In the genomic region with DNA sequence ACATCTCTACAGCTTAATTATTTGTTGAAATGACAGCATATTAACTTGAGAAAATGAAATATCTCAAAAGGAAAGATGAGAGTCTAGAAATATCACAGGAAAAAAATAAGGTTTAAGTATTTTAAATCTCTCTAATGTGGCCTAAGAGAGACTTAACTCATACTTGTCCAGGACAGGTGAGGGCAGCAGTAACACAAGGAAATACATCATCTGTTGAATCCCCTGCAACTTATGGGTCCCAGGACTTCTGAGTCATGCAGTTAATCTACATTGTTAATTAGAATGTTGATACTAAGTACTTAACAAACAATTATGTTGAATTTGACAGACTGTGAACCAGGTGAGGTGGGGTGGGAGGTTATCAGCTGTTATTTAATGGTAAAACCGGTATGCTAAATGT, we compare ENCODE assay signal across 1 cellular context.
TF ChIP-seq lines count a peak whose summit lies in the region.

No MANE protein-coding gene starts in this region.

TF ChIP-seq in Ishikawa, 13 proteins besides CTCF, POLR2A, EP300 and RAD21 (continued from another document):
- TF ChIP-seq, protein P1, sequence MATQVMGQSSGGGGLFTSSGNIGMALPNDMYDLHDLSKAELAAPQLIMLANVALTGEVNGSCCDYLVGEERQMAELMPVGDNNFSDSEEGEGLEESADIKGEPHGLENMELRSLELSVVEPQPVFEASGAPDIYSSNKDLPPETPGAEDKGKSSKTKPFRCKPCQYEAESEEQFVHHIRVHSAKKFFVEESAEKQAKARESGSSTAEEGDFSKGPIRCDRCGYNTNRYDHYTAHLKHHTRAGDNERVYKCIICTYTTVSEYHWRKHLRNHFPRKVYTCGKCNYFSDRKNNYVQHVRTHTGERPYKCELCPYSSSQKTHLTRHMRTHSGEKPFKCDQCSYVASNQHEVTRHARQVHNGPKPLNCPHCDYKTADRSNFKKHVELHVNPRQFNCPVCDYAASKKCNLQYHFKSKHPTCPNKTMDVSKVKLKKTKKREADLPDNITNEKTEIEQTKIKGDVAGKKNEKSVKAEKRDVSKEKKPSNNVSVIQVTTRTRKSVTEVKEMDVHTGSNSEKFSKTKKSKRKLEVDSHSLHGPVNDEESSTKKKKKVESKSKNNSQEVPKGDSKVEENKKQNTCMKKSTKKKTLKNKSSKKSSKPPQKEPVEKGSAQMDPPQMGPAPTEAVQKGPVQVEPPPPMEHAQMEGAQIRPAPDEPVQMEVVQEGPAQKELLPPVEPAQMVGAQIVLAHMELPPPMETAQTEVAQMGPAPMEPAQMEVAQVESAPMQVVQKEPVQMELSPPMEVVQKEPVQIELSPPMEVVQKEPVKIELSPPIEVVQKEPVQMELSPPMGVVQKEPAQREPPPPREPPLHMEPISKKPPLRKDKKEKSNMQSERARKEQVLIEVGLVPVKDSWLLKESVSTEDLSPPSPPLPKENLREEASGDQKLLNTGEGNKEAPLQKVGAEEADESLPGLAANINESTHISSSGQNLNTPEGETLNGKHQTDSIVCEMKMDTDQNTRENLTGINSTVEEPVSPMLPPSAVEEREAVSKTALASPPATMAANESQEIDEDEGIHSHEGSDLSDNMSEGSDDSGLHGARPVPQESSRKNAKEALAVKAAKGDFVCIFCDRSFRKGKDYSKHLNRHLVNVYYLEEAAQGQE (IDR thresholded peaks at IDR 0.05; ENCODE audit: low read depth), result no peak
- no peak for TF ChIP-seq CEBPB (IDR thresholded peaks at IDR 0.05)
- no peak for TF ChIP-seq FOXM1 (IDR thresholded peaks at IDR 0.05; ENCODE audit: borderline replicate concordance, low read depth)
- no peak for TF ChIP-seq TAF1 (IDR thresholded peaks at IDR 0.05; ENCODE audit: low read depth)
- no peak for TF ChIP-seq ZBTB7A (IDR thresholded peaks at IDR 0.05; ENCODE audit: low read depth)
